15 cellular contexts compared by ENCODE assay signal in genomic region chr3:182925944-182926337, GRCh38. TPM values are rescaled to one million over a fixed set of nuclear protein-coding genes. Genes with fewer than 3 reads are reported as not detected.
DNase-seq lines count a peak whose midpoint lies in the region; ATAC-seq and TF ChIP-seq lines count a peak whose summit lies in the region.
"Had no signal": no experiment of that assay in that cellular context is flagged by ENCODE, and none has a peak within 500 bp of the region (broad histone marks: within the 10 kb centered on the region; RNA-seq: fewer than 3 reads in every experiment).

No MANE protein-coding gene starts in this region.

- H3K9me3 ChIP-seq in colonic mucosa, result no peaks in the 10 kb centered on the region
- H3K9me3 ChIP-seq: body of pancreas had no signal

- no peaks in the 10 kb centered on the region for H3K4me1 ChIP-seq in colonic mucosa

- POLR2A ChIA-PET in activated CD4-positive, alpha-beta memory T cell treated with anti-CD3 and anti-CD28 coated beads for 36 hours (lab: Charles Lee), result no interaction called here

- TF ChIP-seq POLR2A in erythroblast (IDR thresholded peaks at IDR 0.05; ENCODE audit: low read length), result no peak

- no peaks in the 10 kb centered on the region for H3K27me3 ChIP-seq in colonic mucosa
- H3K27me3 ChIP-seq: body of pancreas had no signal

- peaks cover 30% of the 10 kb centered on the region for H3K36me3 Mint-ChIP-seq in activated CD4-positive, alpha-beta memory T cell treated with anti-CD3 and anti-CD28 coated beads for 36 hours

- peak; percentile 5 for ATAC-seq in GM19324 (IDR thresholded peaks at IDR 0.05; ENCODE audit: low FRiP score, unreplicated experiment)
- peak; percentile 16 for ATAC-seq in GM21786 (IDR thresholded peaks at IDR 0.05; ENCODE audit: unreplicated experiment)
- peak; percentile 13 for ATAC-seq in HG03520 (IDR thresholded peaks at IDR 0.05; ENCODE audit: unreplicated experiment)
- ATAC-seq in left ventricle myocardium superior, result peak; percentile 30
- ATAC-seq: body of pancreas; stimulated activated naive CD8-positive, alpha-beta T cell treated with anti-CD3 and anti-CD28 coated beads, Interleukin-15, Interleukin-2, amounts not matched to agents 100 U/mL and 50 U/mL, for 24 hours had no signal

- intact Hi-C loops in left ventricle myocardium superior (cut with micrococcal nuclease), result no loop called here
- intact Hi-C loops in activated CD4-positive, alpha-beta memory T cell treated with anti-CD3 and anti-CD28 coated beads for 36 hours (cut with micrococcal nuclease), result no loop called here
- intact Hi-C loops in colonic mucosa (cut with DNase I), result no loop called here

- no peak for DNase-seq in left ventricle myocardium superior
- DNase-seq in activated CD4-positive, alpha-beta memory T cell treated with anti-CD3 and anti-CD28 coated beads for 36 hours, result no peak
- DNase-seq in erythroblast (lab: John Stamatoyannopoulos, UW), result no peak
- DNase-seq in colonic mucosa, result no peak
- DNase-seq: activated B cell treated with CpG ODN at 0.5 μM for 24 hours; activated T-cell treated with anti-CD3 and anti-CD28 coated beads, Interleukin-2, amount 50 U/mL, for 48 hours; body of pancreas; hypothalamus; NCI-H446 treated with DMSO at 0.1 percent for 48 hours; SHP77 treated with DMSO at 0.1 percent for 48 hours; stimulated activated CD4-positive, alpha-beta T cell treated with anti-CD3 and anti-CD28 coated beads, Interleukin-2, amount 100 ng/mL, for 48 hours; stimulated activated naive CD8-positive, alpha-beta T cell treated with anti-CD3 and anti-CD28 coated beads, Interleukin-15, Interleukin-2, amounts not matched to agents 100 U/mL and 50 U/mL, for 24 hours had no signal

- CTCF ChIA-PET in activated CD4-positive, alpha-beta memory T cell treated with anti-CD3 and anti-CD28 coated beads for 36 hours (lab: Charles Lee), result interaction anchor here (0.9 kb wide), 1 partner anchor 10 kb away, joined by 3 read pairs; no protein-coding TSS in a partner anchor

- no peak overlapping the region for H3K9ac ChIP-seq in colonic mucosa (ENCODE audit: low read depth in 2 of 2, low read length in 2 of 2)

- no peak overlapping the region for H3K27ac Mint-ChIP-seq in activated CD4-positive, alpha-beta memory T cell treated with anti-CD3 and anti-CD28 coated beads for 36 hours
- H3K27ac Mint-ChIP-seq: activated B cell treated with CpG ODN at 0.5 μM for 24 hours had no signal

- no peak overlapping the region for H3K4me3 Mint-ChIP-seq in activated CD4-positive, alpha-beta memory T cell treated with anti-CD3 and anti-CD28 coated beads for 36 hours
- H3K4me3 Mint-ChIP-seq: activated B cell treated with CpG ODN at 0.5 μM for 24 hours had no signal

- no peak overlapping the region for H3K4me3 ChIP-seq in colonic mucosa
- H3K4me3 ChIP-seq: body of pancreas had no signal

- H3K27ac ChIP-seq in colonic mucosa, result no peak overlapping the region
- H3K27ac ChIP-seq: body of pancreas had no signal

- no peaks in the 10 kb centered on the region for H3K36me3 ChIP-seq in colonic mucosa

- peaks cover 3% of the 10 kb centered on the region for H3K9me3 Mint-ChIP-seq in activated CD4-positive, alpha-beta memory T cell treated with anti-CD3 and anti-CD28 coated beads for 36 hours

- H3K4me1 Mint-ChIP-seq in activated CD4-positive, alpha-beta memory T cell treated with anti-CD3 and anti-CD28 coated beads for 36 hours (ENCODE audit: low read depth), result peaks cover 3% of the 10 kb centered on the region

- TF ChIP-seq CTCF in colonic mucosa (IDR thresholded peaks at IDR 0.05), result no peak

- H3K27me3 Mint-ChIP-seq in activated CD4-positive, alpha-beta memory T cell treated with anti-CD3 and anti-CD28 coated beads for 36 hours, result no peaks in the 10 kb centered on the region
- H3K27me3 Mint-ChIP-seq: activated B cell treated with CpG ODN at 0.5 μM for 24 hours had no signal

RNA-seq across cellular contexts. Expression of gene DCUN1D1, which starts 54.4 kb away (rescaled TPM):
- total RNA-seq in left ventricle myocardium superior, result 39.5 TPM
- 10 to 100 TPM; 47.5 to 53.5 TPM for total RNA-seq in activated CD4-positive, alpha-beta memory T cell treated with anti-CD3 and anti-CD28 coated beads for 36 hours
- total RNA-seq in colonic mucosa, result 10 to 100 TPM; 38.9 to 56.6 TPM
